Comparison of ENCODE assay signal across 9 cellular contexts in the genomic region with DNA sequence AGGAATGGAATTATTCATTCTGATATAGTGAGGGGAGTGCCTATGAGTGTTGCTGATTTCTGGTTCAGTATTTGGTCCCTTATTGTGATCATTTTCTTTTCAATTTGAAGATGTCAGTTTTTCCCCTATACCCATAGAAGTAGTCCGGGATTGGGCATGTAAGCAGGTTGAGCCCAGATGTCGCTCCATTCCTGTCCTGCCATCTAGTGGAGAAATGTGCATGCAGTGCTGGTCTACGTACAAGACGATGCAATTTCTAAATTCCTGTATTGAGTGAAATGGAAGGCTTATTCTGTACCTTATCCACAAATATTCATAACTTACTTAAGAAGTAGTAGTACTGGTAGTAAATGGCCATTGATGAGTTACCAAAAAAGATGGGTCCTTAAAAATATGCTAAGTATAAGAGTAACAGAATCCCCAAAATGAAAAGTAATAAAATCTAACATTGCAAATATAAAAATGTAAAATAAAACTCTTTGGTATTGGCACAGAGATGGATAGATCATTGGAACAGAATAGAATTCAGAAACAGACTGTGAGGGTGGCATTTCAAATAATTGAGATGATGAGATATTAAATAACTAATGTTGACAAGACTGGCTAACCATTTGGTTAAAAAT.
DNase-seq lines count a peak whose midpoint lies in the region; ATAC-seq and TF ChIP-seq lines count a peak whose summit lies in the region.
"Had no signal": no experiment of that assay in that cellular context is flagged by ENCODE, and none has a peak within 500 bp of the region (broad histone marks: within the 10 kb centered on the region; RNA-seq: fewer than 3 reads in every experiment).

No MANE protein-coding gene starts in this region.

- intact Hi-C loops in activated B cell treated with CpG ODN at 0.5 μM for 24 hours (cut with micrococcal nuclease) (loop anchor here (1.0 to 5.0 kb wide), 8 partner anchors 36 to 1265 kb away; a partner anchor contains a TSS), vagina (cut with DNase I) (no loop called here)

- DNase-seq in CD8-positive, alpha-beta memory T cell, result peak in 3 of 5 donors; percentile 1 to 40 (median 5)
- DNase-seq in NCI-H2029 treated with DMSO at 0.1 percent for 48 hours (lab: John Stamatoyannopoulos, UW) (peak; percentile 44), activated B cell treated with CpG ODN at 0.5 μM for 24 hours (no peak), naive B cell (peak; percentile 48), vagina (ENCODE audit: extremely low spot score in 2 of 2) (no peak)

- no peak overlapping the region for H3K4me3 ChIP-seq in CD8-positive, alpha-beta memory T cell (ENCODE audit: low read length)
- no peak overlapping the region for H3K4me3 ChIP-seq in vagina

- peaks cover 2 to 23% of the 10 kb centered on the region in 2 donors for H3K27me3 Mint-ChIP-seq in CD8-positive, alpha-beta memory T cell
- H3K27me3 Mint-ChIP-seq in activated B cell treated with CpG ODN at 0.5 μM for 24 hours (no peaks in the 10 kb centered on the region), naive B cell (no peaks in the 10 kb centered on the region)

- H3K36me3 Mint-ChIP-seq in CD8-positive, alpha-beta memory T cell, result no peaks in the 10 kb centered on the region
- H3K36me3 Mint-ChIP-seq in activated B cell treated with CpG ODN at 0.5 μM for 24 hours (ENCODE audit: low read depth) (peaks cover 8% of the 10 kb centered on the region), naive B cell (no peaks in the 10 kb centered on the region)

- TF ChIP-seq POLR2A in vagina (IDR thresholded peaks at IDR 0.05), result no peak

- no peaks in the 10 kb centered on the region for H3K9me3 ChIP-seq in CD8-positive, alpha-beta memory T cell (ENCODE audit: low read length)
- H3K9me3 ChIP-seq in vagina, result no peaks in the 10 kb centered on the region

- no peaks in the 10 kb centered on the region for H3K36me3 ChIP-seq in CD8-positive, alpha-beta memory T cell (ENCODE audit: insufficient read depth, low read length)
- H3K36me3 ChIP-seq in vagina, result no peaks in the 10 kb centered on the region

- TF ChIP-seq CTCF in activated B cell treated with CpG ODN at 0.5 μM for 24 hours (IDR thresholded peaks at IDR 0.05) (no peak), vagina (IDR thresholded peaks at IDR 0.05) (peak; percentile 11 to 40 (median 36))

- no peak overlapping the region for H3K27ac Mint-ChIP-seq in CD8-positive, alpha-beta memory T cell
- H3K27ac Mint-ChIP-seq in activated B cell treated with CpG ODN at 0.5 μM for 24 hours (peak overlapping the region; percentile 46), naive B cell (peak overlapping the region in 1 of 6 donors; percentile 44)
- H3K27ac Mint-ChIP-seq: stimulated activated naive CD8-positive, alpha-beta T cell treated with anti-CD3 and anti-CD28 coated beads, Interleukin-15, Interleukin-2, amounts not matched to agents 100 ng/mL and 50 ng/mL, for 24 hours had no signal

- CTCF ChIA-PET in CD8-positive, alpha-beta memory T cell (lab: Charles Lee), result interaction anchor here (1.2 kb wide), 1 partner anchor 1264 kb away, joined by 3 read pairs; no protein-coding TSS in a partner anchor
- CTCF ChIA-PET in activated B cell treated with CpG ODN at 0.5 μM for 24 hours (lab: Charles Lee), result interaction anchor here (0.6 to 3.5 kb wide), 14 partner anchors 10 to 555 kb away, joined by 3 to 27 read pairs (median 4); a partner anchor contains a TSS

- H3K27ac ChIP-seq in CD8-positive, alpha-beta memory T cell (ENCODE audit: low read depth, low read length), result no peak overlapping the region
- H3K27ac ChIP-seq in vagina, result no peak overlapping the region

- no peaks in the 10 kb centered on the region for H3K9me3 Mint-ChIP-seq in CD8-positive, alpha-beta memory T cell
- H3K9me3 Mint-ChIP-seq in activated B cell treated with CpG ODN at 0.5 μM for 24 hours (no peaks in the 10 kb centered on the region), naive B cell (no peaks in the 10 kb centered on the region)
- H3K9me3 Mint-ChIP-seq: stimulated activated naive CD8-positive, alpha-beta T cell treated with anti-CD3 and anti-CD28 coated beads, Interleukin-15, Interleukin-2, amounts not matched to agents 100 ng/mL and 50 ng/mL, for 24 hours had no signal

- ATAC-seq in GM18870 (IDR thresholded peaks at IDR 0.05; ENCODE audit: unreplicated experiment) (peak; percentile 96), HG03045 (IDR thresholded peaks at IDR 0.05; ENCODE audit: unreplicated experiment) (peak; percentile 90), activated B cell treated with CpG ODN at 0.5 μM for 24 hours (ENCODE audit: low read depth) (peak; percentile 92), esophagus mucosa (peak; percentile 76), naive B cell (ENCODE audit: low read depth in 2 of 2) (peak; percentile 86 to 95)

- H3K27me3 ChIP-seq in CD8-positive, alpha-beta memory T cell (ENCODE audit: insufficient read depth, low read length, poor library complexity, severe bottlenecking), result no peaks in the 10 kb centered on the region
- no peaks in the 10 kb centered on the region for H3K27me3 ChIP-seq in vagina

- no peaks in the 10 kb centered on the region for H3K4me1 ChIP-seq in CD8-positive, alpha-beta memory T cell (ENCODE audit: insufficient read depth, low read length)
- no peaks in the 10 kb centered on the region for H3K4me1 ChIP-seq in vagina

- POLR2A ChIA-PET in CD8-positive, alpha-beta memory T cell (lab: Charles Lee), result no interaction called here
- POLR2A ChIA-PET in activated B cell treated with CpG ODN at 0.5 μM for 24 hours (lab: Charles Lee), result interaction anchor here (0.6 to 0.9 kb wide), 2 partner anchors 29 to 61 kb away, joined by 3 to 7 read pairs; a partner anchor contains a TSS

- H3K4me3 Mint-ChIP-seq in CD8-positive, alpha-beta memory T cell, result no peak overlapping the region
- H3K4me3 Mint-ChIP-seq in activated B cell treated with CpG ODN at 0.5 μM for 24 hours (no peak overlapping the region), naive B cell (no peak overlapping the region)
- H3K4me3 Mint-ChIP-seq: stimulated activated naive CD8-positive, alpha-beta T cell treated with anti-CD3 and anti-CD28 coated beads, Interleukin-15, Interleukin-2, amounts not matched to agents 100 ng/mL and 50 ng/mL, for 24 hours had no signal

- no peaks in the 10 kb centered on the region for H3K4me1 Mint-ChIP-seq in CD8-positive, alpha-beta memory T cell
- peaks cover 14% of the 10 kb centered on the region for H3K4me1 Mint-ChIP-seq in activated B cell treated with CpG ODN at 0.5 μM for 24 hours
- peaks cover 6 to 26% (median 15%) of the 10 kb centered on the region in 3 donors for H3K4me1 Mint-ChIP-seq in naive B cell

Comparison
In these comparisons a context has a peak if more than half of its experiments do, and no peak if none do; other contexts are left out.
1. DNase-seq: peak in CD8-positive, alpha-beta memory T cell (3 of 5), NCI-H2029 treated with DMSO at 0.1 percent for 48 hours (single experiment) and naive B cell (single experiment); none in activated B cell treated with CpG ODN at 0.5 μM for 24 hours (single experiment) and vagina (0 of 2).
2. Peak in every context shown above with its lines, with median percentiles within 50 percentile points of each other: ATAC-seq.